13 cellular contexts compared by ENCODE assay signal in the genomic region with DNA sequence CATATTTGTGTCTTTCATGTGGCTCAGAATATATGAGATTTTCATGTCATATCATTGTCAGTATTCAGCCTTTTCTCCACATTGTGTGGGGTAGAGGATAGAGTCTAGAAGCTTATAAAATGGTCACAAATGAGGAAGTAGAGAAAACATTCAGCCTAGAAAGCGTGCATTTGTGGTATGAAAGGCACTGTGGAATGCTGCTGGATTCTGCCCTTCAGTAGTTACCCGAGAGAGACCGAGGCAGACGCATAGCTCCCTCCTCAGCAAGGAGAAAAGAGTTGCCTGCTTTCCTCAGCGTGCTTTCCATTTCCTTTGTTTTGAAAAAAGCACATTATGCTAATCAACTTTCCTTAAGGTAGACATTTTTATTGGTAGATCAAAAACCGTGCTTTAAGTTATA. TPM values are rescaled to one million over a fixed set of nuclear protein-coding genes. Genes with fewer than 3 reads are reported as not detected.
A peak's percentile ranks its signal among the peaks of the same experiment; 100 is the strongest.
DNase-seq lines count a peak whose midpoint lies in the region; ATAC-seq and TF ChIP-seq lines count a peak whose summit lies in the region.
"Had no signal": no experiment of that assay in that cellular context is flagged by ENCODE, and none has a peak within 500 bp of the region (broad histone marks: within the 10 kb centered on the region; RNA-seq: fewer than 3 reads in every experiment).

No MANE protein-coding gene starts in this region.

- peaks cover 7% of the 10 kb centered on the region for H3K36me3 ChIP-seq in CD4-positive, CD25-positive, alpha-beta regulatory T cell (ENCODE audit: control insufficient read depth, insufficient read depth, low read length)
- peaks cover 0 to 6% (median 0%) of the 10 kb centered on the region in 3 donors for H3K36me3 ChIP-seq in Peyer's patch
- H3K36me3 ChIP-seq: breast epithelium had no signal

- no peaks in the 10 kb centered on the region for H3K27me3 ChIP-seq in CD4-positive, CD25-positive, alpha-beta regulatory T cell (ENCODE audit: control insufficient read depth, insufficient read depth, low read length)
- no peaks in the 10 kb centered on the region for H3K27me3 ChIP-seq in Peyer's patch
- H3K27me3 ChIP-seq: breast epithelium had no signal

- H3K9me3 ChIP-seq in CD4-positive, CD25-positive, alpha-beta regulatory T cell (ENCODE audit: control insufficient read depth in 2 of 2, low read length in 2 of 2), result no peaks in the 10 kb centered on the region
- no peaks in the 10 kb centered on the region for H3K9me3 ChIP-seq in Peyer's patch
- H3K9me3 ChIP-seq: breast epithelium had no signal

- H3K36me3 Mint-ChIP-seq in CD4-positive, CD25-positive, alpha-beta regulatory T cell, result peaks cover 10% of the 10 kb centered on the region
- H3K36me3 Mint-ChIP-seq in activated CD4-positive, alpha-beta memory T cell treated with anti-CD3 and anti-CD28 coated beads for 36 hours, result peaks cover 31% of the 10 kb centered on the region
- H3K36me3 Mint-ChIP-seq in memory B cell, result no peaks in the 10 kb centered on the region

- peaks cover 23% of the 10 kb centered on the region for H3K4me1 ChIP-seq in CD4-positive, CD25-positive, alpha-beta regulatory T cell (ENCODE audit: control insufficient read depth, insufficient read depth, low read length, poor library complexity, severe bottlenecking)
- H3K4me1 ChIP-seq in Peyer's patch, result no peaks in the 10 kb centered on the region
- H3K4me1 ChIP-seq: breast epithelium had no signal

- DNase-seq in CD4-positive, CD25-positive, alpha-beta regulatory T cell, result peak in 1 of 3 donors; percentile 33
- DNase-seq in KG1 (lab: John Stamatoyannopoulos, UW), result peak; percentile 67
- no peak for DNase-seq in activated CD4-positive, alpha-beta memory T cell treated with anti-CD3 and anti-CD28 coated beads for 36 hours
- DNase-seq in memory B cell (ENCODE audit: low spot score in 2 of 2), result no peak
- no peak for DNase-seq in T-helper 9 cell
- DNase-seq in Peyer's patch, result no peak
- DNase-seq in NCI-H2107 (lab: John Stamatoyannopoulos, UW), result no peak
- DNase-seq: C1 segment of cervical spinal cord, NCI-H1417, NCI-H748 treated with DMSO at 0.1 percent for 48 hours, SK-N-SH had no signal

- TF ChIP-seq POLR2A in Peyer's patch (IDR thresholded peaks at IDR 0.05), result no peak

- peak overlapping the region; percentile 72 for H3K4me3 ChIP-seq in CD4-positive, CD25-positive, alpha-beta regulatory T cell (ENCODE audit: low read depth, low read length)
- no peak overlapping the region for H3K4me3 ChIP-seq in Peyer's patch
- H3K4me3 ChIP-seq: breast epithelium had no signal

- H3K4me1 Mint-ChIP-seq in CD4-positive, CD25-positive, alpha-beta regulatory T cell, result peaks cover 23 to 49% (median 42%) of the 10 kb centered on the region in 4 donors
- peaks cover 38% of the 10 kb centered on the region for H3K4me1 Mint-ChIP-seq in activated CD4-positive, alpha-beta memory T cell treated with anti-CD3 and anti-CD28 coated beads for 36 hours (ENCODE audit: low read depth)
- no peaks in the 10 kb centered on the region for H3K4me1 Mint-ChIP-seq in memory B cell

- no peak for TF ChIP-seq CTCF in Peyer's patch (IDR thresholded peaks at IDR 0.05)

- peak overlapping the region; percentile 66 for H3K27ac ChIP-seq in CD4-positive, CD25-positive, alpha-beta regulatory T cell (ENCODE audit: insufficient read depth, low read length, poor library complexity, severe bottlenecking)
- no peak overlapping the region for H3K27ac ChIP-seq in Peyer's patch

- POLR2A ChIA-PET in activated CD4-positive, alpha-beta memory T cell treated with anti-CD3 and anti-CD28 coated beads for 36 hours (lab: Charles Lee), result no interaction called here

- ATAC-seq in CD4-positive, CD25-positive, alpha-beta regulatory T cell (ENCODE audit: low read depth in 2 of 2), result peak in 1 of 2 donors; percentile 38
- ATAC-seq in memory B cell (ENCODE audit: low read depth), result peak; percentile 53
- ATAC-seq in HG03139 (IDR thresholded peaks at IDR 0.05; ENCODE audit: unreplicated experiment), result no peak

- peak overlapping the region; percentile 54 to 87 (median 84) for H3K4me3 Mint-ChIP-seq in CD4-positive, CD25-positive, alpha-beta regulatory T cell
- peak overlapping the region; percentile 4 for H3K4me3 Mint-ChIP-seq in activated CD4-positive, alpha-beta memory T cell treated with anti-CD3 and anti-CD28 coated beads for 36 hours
- peak overlapping the region; percentile 57 for H3K4me3 Mint-ChIP-seq in memory B cell

- H3K27me3 Mint-ChIP-seq in CD4-positive, CD25-positive, alpha-beta regulatory T cell, result no peaks in the 10 kb centered on the region
- H3K27me3 Mint-ChIP-seq in activated CD4-positive, alpha-beta memory T cell treated with anti-CD3 and anti-CD28 coated beads for 36 hours, result no peaks in the 10 kb centered on the region
- no peaks in the 10 kb centered on the region for H3K27me3 Mint-ChIP-seq in memory B cell

- H3K27ac Mint-ChIP-seq in CD4-positive, CD25-positive, alpha-beta regulatory T cell, result peak overlapping the region; percentile 53 to 89 (median 86)
- peak overlapping the region; percentile 33 for H3K27ac Mint-ChIP-seq in activated CD4-positive, alpha-beta memory T cell treated with anti-CD3 and anti-CD28 coated beads for 36 hours
- H3K27ac Mint-ChIP-seq in memory B cell, result no peak overlapping the region

- intact Hi-C loops in activated CD4-positive, alpha-beta memory T cell treated with anti-CD3 and anti-CD28 coated beads for 36 hours (cut with micrococcal nuclease), result no loop called here

- no peaks in the 10 kb centered on the region for H3K9me3 Mint-ChIP-seq in CD4-positive, CD25-positive, alpha-beta regulatory T cell
- H3K9me3 Mint-ChIP-seq in activated CD4-positive, alpha-beta memory T cell treated with anti-CD3 and anti-CD28 coated beads for 36 hours, result no peaks in the 10 kb centered on the region
- H3K9me3 Mint-ChIP-seq in memory B cell, result no peaks in the 10 kb centered on the region

- CTCF ChIA-PET in activated CD4-positive, alpha-beta memory T cell treated with anti-CD3 and anti-CD28 coated beads for 36 hours (lab: Charles Lee), result no interaction called here

RNA-seq across cellular contexts. Expression of a gene that starts 28.7 kb away (rescaled TPM):
- 17.4 TPM for total RNA-seq in CD4-positive, CD25-positive, alpha-beta regulatory T cell
- polyA plus RNA-seq in CD4-positive, CD25-positive, alpha-beta regulatory T cell, result 1 to 10 TPM; 1.4 to 5.1 (median 4.4) TPM
- 10 to 100 TPM; 19.4 to 19.7 TPM for total RNA-seq in activated CD4-positive, alpha-beta memory T cell treated with anti-CD3 and anti-CD28 coated beads for 36 hours
- total RNA-seq in Peyer's patch, result 10 to 100 TPM in 3 of 4 donors, 1 to 10 TPM in 1; 10.0 to 47.0 (median 14.7) TPM

Comparison
In these comparisons a context has a peak if more than half of its experiments do, and no peak if none do; other contexts are left out.
1. H3K4me3 Mint-ChIP-seq: peak in every context shown above with its lines; median percentile 84 in CD4-positive, CD25-positive, alpha-beta regulatory T cell; 57 in memory B cell; 4 in activated CD4-positive, alpha-beta memory T cell treated with anti-CD3 and anti-CD28 coated beads for 36 hours.